In the genomic region with DNA sequence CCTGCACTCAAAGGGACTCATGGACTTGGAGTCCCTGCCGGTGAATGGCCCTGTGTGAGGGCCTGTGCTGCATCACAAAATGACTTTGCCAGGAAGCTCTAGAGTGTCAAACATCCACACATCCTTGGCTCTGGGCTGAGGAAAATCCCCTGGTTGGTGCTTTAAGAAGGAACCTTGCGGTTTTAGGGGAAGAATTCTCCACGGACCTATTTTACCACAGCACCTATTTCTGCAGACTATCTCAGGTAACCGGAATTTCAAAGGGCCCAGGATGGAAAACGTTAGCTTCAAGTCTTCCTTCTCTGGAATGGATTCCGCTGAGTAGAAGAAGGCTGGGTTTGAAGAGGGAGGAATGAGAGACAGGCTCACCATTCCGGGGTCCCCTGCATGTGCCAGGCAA, we compare ENCODE assay signal across 2 cellular contexts.
A peak's percentile ranks its signal among the peaks of the same experiment; 100 is the strongest.
TF ChIP-seq lines count a peak whose summit lies in the region.

No MANE protein-coding gene starts in this region.

TF ChIP-seq in HCT116, 20 proteins besides CTCF, POLR2A, EP300 and RAD21 (continued from another document):
- TF ChIP-seq, protein P1, sequence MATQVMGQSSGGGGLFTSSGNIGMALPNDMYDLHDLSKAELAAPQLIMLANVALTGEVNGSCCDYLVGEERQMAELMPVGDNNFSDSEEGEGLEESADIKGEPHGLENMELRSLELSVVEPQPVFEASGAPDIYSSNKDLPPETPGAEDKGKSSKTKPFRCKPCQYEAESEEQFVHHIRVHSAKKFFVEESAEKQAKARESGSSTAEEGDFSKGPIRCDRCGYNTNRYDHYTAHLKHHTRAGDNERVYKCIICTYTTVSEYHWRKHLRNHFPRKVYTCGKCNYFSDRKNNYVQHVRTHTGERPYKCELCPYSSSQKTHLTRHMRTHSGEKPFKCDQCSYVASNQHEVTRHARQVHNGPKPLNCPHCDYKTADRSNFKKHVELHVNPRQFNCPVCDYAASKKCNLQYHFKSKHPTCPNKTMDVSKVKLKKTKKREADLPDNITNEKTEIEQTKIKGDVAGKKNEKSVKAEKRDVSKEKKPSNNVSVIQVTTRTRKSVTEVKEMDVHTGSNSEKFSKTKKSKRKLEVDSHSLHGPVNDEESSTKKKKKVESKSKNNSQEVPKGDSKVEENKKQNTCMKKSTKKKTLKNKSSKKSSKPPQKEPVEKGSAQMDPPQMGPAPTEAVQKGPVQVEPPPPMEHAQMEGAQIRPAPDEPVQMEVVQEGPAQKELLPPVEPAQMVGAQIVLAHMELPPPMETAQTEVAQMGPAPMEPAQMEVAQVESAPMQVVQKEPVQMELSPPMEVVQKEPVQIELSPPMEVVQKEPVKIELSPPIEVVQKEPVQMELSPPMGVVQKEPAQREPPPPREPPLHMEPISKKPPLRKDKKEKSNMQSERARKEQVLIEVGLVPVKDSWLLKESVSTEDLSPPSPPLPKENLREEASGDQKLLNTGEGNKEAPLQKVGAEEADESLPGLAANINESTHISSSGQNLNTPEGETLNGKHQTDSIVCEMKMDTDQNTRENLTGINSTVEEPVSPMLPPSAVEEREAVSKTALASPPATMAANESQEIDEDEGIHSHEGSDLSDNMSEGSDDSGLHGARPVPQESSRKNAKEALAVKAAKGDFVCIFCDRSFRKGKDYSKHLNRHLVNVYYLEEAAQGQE (IDR thresholded peaks at IDR 0.05; ENCODE audit: low read depth) = no peak
- TF ChIP-seq SIN3A (IDR thresholded peaks at IDR 0.05; ENCODE audit: low read depth) (no peak), YY1 (IDR thresholded peaks at IDR 0.05; ENCODE audit: extremely low read depth, insufficient replicate concordance, low read depth, low read length) (no peak), EGR1 (IDR thresholded peaks at IDR 0.05; ENCODE audit: low read depth) (no peak), SRF (IDR thresholded peaks at IDR 0.05; ENCODE audit: low read depth) (no peak), POLR2AphosphoS5 (IDR thresholded peaks at IDR 0.05; ENCODE audit: low read depth, low read length) (no peak), FOSL1 (IDR thresholded peaks at IDR 0.05; ENCODE audit: low read depth) (no peak), ZNF274 (IDR thresholded peaks at IDR 0.05; ENCODE audit: low read depth, low read length) (no peak)
- TF ChIP-seq, protein P2, sequence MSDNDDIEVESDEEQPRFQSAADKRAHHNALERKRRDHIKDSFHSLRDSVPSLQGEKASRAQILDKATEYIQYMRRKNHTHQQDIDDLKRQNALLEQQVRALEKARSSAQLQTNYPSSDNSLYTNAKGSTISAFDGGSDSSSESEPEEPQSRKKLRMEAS (IDR thresholded peaks at IDR 0.05) = no peak
- TF ChIP-seq, protein P3, sequence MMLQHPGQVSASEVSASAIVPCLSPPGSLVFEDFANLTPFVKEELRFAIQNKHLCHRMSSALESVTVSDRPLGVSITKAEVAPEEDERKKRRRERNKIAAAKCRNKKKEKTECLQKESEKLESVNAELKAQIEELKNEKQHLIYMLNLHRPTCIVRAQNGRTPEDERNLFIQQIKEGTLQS (IDR thresholded peaks at IDR 0.05) = no peak
TF ChIP-seq in HCT116: peak in this region for 0.

TF ChIP-seq in K562, 482 proteins besides CTCF, POLR2A, EP300 and RAD21 (continued from another document):
- TF ChIP-seq SUPT5H (IDR thresholded peaks at IDR 0.05) (no peak), ETS2 (tag; IDR thresholded peaks at IDR 0.05; ENCODE audit: borderline replicate concordance, poor library complexity, severe bottlenecking) (no peak), ZNF217 (CRISPR knock-in tag; IDR thresholded peaks at IDR 0.05) (no peak), ZC3H4 (CRISPR knock-in tag; IDR thresholded peaks at IDR 0.05; ENCODE audit: borderline replicate concordance) (no peak), NCOA1 (IDR thresholded peaks at IDR 0.05; ENCODE audit: low read depth) (peak; percentile 30; the same call in 1 of the 2 replicates), STAG1 (CRISPR knock-in tag; IDR thresholded peaks at IDR 0.05; ENCODE audit: borderline replicate concordance) (no peak), MCM3 (IDR thresholded peaks at IDR 0.05) (no peak), ARID2 (IDR thresholded peaks at IDR 0.05) (no peak)
- TF ChIP-seq, protein P4, sequence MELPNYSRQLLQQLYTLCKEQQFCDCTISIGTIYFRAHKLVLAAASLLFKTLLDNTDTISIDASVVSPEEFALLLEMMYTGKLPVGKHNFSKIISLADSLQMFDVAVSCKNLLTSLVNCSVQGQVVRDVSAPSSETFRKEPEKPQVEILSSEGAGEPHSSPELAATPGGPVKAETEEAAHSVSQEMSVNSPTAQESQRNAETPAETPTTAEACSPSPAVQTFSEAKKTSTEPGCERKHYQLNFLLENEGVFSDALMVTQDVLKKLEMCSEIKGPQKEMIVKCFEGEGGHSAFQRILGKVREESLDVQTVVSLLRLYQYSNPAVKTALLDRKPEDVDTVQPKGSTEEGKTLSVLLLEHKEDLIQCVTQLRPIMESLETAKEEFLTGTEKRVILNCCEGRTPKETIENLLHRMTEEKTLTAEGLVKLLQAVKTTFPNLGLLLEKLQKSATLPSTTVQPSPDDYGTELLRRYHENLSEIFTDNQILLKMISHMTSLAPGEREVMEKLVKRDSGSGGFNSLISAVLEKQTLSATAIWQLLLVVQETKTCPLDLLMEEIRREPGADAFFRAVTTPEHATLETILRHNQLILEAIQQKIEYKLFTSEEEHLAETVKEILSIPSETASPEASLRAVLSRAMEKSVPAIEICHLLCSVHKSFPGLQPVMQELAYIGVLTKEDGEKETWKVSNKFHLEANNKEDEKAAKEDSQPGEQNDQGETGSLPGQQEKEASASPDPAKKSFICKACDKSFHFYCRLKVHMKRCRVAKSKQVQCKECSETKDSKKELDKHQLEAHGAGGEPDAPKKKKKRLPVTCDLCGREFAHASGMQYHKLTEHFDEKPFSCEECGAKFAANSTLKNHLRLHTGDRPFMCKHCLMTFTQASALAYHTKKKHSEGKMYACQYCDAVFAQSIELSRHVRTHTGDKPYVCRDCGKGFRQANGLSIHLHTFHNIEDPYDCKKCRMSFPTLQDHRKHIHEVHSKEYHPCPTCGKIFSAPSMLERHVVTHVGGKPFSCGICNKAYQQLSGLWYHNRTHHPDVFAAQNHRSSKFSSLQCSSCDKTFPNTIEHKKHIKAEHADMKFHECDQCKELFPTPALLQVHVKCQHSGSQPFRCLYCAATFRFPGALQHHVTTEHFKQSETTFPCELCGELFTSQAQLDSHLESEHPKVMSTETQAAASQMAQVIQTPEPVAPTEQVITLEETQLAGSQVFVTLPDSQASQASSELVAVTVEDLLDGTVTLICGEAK (IDR thresholded peaks at IDR 0.05) = peak; percentile 57; the same call in 1 of the 2 replicates
- TF ChIP-seq, protein P4 (CRISPR knock-in tag; IDR thresholded peaks at IDR 0.05) = no peak
- TF ChIP-seq, protein P5, sequence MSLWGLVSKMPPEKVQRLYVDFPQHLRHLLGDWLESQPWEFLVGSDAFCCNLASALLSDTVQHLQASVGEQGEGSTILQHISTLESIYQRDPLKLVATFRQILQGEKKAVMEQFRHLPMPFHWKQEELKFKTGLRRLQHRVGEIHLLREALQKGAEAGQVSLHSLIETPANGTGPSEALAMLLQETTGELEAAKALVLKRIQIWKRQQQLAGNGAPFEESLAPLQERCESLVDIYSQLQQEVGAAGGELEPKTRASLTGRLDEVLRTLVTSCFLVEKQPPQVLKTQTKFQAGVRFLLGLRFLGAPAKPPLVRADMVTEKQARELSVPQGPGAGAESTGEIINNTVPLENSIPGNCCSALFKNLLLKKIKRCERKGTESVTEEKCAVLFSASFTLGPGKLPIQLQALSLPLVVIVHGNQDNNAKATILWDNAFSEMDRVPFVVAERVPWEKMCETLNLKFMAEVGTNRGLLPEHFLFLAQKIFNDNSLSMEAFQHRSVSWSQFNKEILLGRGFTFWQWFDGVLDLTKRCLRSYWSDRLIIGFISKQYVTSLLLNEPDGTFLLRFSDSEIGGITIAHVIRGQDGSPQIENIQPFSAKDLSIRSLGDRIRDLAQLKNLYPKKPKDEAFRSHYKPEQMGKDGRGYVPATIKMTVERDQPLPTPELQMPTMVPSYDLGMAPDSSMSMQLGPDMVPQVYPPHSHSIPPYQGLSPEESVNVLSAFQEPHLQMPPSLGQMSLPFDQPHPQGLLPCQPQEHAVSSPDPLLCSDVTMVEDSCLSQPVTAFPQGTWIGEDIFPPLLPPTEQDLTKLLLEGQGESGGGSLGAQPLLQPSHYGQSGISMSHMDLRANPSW (CRISPR knock-in tag; IDR thresholded peaks at IDR 0.05) = no peak
- TF ChIP-seq, protein P6, sequence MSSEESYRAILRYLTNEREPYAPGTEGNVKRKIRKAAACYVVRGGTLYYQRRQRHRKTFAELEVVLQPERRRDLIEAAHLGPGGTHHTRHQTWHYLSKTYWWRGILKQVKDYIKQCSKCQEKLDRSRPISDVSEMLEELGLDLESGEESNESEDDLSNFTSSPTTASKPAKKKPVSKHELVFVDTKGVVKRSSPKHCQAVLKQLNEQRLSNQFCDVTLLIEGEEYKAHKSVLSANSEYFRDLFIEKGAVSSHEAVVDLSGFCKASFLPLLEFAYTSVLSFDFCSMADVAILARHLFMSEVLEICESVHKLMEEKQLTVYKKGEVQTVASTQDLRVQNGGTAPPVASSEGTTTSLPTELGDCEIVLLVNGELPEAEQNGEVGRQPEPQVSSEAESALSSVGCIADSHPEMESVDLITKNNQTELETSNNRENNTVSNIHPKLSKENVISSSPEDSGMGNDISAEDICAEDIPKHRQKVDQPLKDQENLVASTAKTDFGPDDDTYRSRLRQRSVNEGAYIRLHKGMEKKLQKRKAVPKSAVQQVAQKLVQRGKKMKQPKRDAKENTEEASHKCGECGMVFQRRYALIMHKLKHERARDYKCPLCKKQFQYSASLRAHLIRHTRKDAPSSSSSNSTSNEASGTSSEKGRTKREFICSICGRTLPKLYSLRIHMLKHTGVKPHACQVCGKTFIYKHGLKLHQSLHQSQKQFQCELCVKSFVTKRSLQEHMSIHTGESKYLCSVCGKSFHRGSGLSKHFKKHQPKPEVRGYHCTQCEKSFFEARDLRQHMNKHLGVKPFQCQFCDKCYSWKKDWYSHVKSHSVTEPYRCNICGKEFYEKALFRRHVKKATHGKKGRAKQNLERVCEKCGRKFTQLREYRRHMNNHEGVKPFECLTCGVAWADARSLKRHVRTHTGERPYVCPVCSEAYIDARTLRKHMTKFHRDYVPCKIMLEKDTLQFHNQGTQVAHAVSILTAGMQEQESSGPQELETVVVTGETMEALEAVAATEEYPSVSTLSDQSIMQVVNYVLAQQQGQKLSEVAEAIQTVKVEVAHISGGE (CRISPR knock-in tag; IDR thresholded peaks at IDR 0.05) = peak in 2 of 3 experiments; percentile 65 to 91; a peak in 3 of 6 replicates
- TF ChIP-seq, protein P7, sequence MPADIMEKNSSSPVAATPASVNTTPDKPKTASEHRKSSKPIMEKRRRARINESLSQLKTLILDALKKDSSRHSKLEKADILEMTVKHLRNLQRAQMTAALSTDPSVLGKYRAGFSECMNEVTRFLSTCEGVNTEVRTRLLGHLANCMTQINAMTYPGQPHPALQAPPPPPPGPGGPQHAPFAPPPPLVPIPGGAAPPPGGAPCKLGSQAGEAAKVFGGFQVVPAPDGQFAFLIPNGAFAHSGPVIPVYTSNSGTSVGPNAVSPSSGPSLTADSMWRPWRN (IDR thresholded peaks at IDR 0.05; ENCODE audit: low read depth) = no peak
